Comparison of ENCODE assay signal across 22 cellular contexts in genomic region chr5:140988036-140988997, GRCh38. TPM values are rescaled to one million over a fixed set of nuclear protein-coding genes. Genes with fewer than 3 reads are reported as not detected.
DNase-seq lines count a peak whose midpoint lies in the region; ATAC-seq and TF ChIP-seq lines count a peak whose summit lies in the region.
"Had no signal": no experiment of that assay in that cellular context is flagged by ENCODE, and none has a peak within 500 bp of the region (broad histone marks: within the 10 kb centered on the region; RNA-seq: fewer than 3 reads in every experiment).

No MANE protein-coding gene starts in this region.

- peaks cover 3% of the 10 kb centered on the region for H3K27me3 Mint-ChIP-seq in neural progenitor cell (ENCODE audit: insufficient read depth, low read depth)
- H3K27me3 Mint-ChIP-seq: CD4-positive, CD25-positive, alpha-beta regulatory T cell had no signal

- H3K79me2 ChIP-seq in hepatocyte (no peaks in the 10 kb centered on the region), neural progenitor cell (ENCODE audit: low read depth) (no peaks in the 10 kb centered on the region)

- TF ChIP-seq CTCF in hepatocyte (IDR thresholded peaks at IDR 0.05; ENCODE audit: poor library complexity) = no peak
- no peak for TF ChIP-seq CTCF in neural progenitor cell (IDR thresholded peaks at IDR 0.05)
- TF ChIP-seq CTCF in prostate gland (IDR thresholded peaks at IDR 0.05) = no peak

- no peak overlapping the region for H3K9ac ChIP-seq in HUES64 (ENCODE audit: low read depth, low read length)
- no peak overlapping the region for H3K9ac ChIP-seq in neural progenitor cell

- H3K9me2 ChIP-seq in hepatocyte (replicated peaks; ENCODE audit: insufficient read depth) = no peaks in the 10 kb centered on the region

- H3K4me3 ChIP-seq in HUES64 (ENCODE audit: low read length) (no peak overlapping the region), hepatocyte (no peak overlapping the region), neural progenitor cell (no peak overlapping the region), prostate gland (no peak overlapping the region)
- H3K4me3 ChIP-seq: HAP-1, ovary, testis had no signal

- no peak for ATAC-seq in HG03108 (IDR thresholded peaks at IDR 0.05; ENCODE audit: unreplicated experiment)
- no peak for ATAC-seq in GM18520 (IDR thresholded peaks at IDR 0.05; ENCODE audit: unreplicated experiment)
- ATAC-seq: Right ventricle myocardium inferior; stimulated activated effector memory CD8-positive, alpha-beta T cell treated with anti-CD3 and anti-CD28 coated beads, Interleukin-12 subunit alpha, Interleukin-12 subunit beta, amount 100 ng/mL, for 72 hours had no signal

- no peaks in the 10 kb centered on the region; the same call in 1 of the 2 replicates for H3K36me3 ChIP-seq in HUES64 (ENCODE audit: insufficient read depth, low read length)
- H3K36me3 ChIP-seq in hepatocyte (replicated peaks; ENCODE audit: insufficient read depth, low read depth) = no peaks in the 10 kb centered on the region
- no peaks in the 10 kb centered on the region for H3K36me3 ChIP-seq in neural progenitor cell
- no peaks in the 10 kb centered on the region for H3K36me3 ChIP-seq in prostate gland
- H3K36me3 ChIP-seq: brain microvascular endothelial cell, HAP-1, ovary had no signal

- no peak overlapping the region for H3K4me3 Mint-ChIP-seq in neural progenitor cell
- H3K4me3 Mint-ChIP-seq: CD4-positive, CD25-positive, alpha-beta regulatory T cell; immature natural killer cell; naive B cell; stimulated activated effector memory CD8-positive, alpha-beta T cell treated with anti-CD3 and anti-CD28 coated beads, Interleukin-12 subunit alpha, Interleukin-12 subunit beta, amount 100 ng/mL, for 72 hours had no signal

- H3K9me3 Mint-ChIP-seq in neural progenitor cell = no peaks in the 10 kb centered on the region
- H3K9me3 Mint-ChIP-seq: stimulated activated effector memory CD8-positive, alpha-beta T cell treated with anti-CD3 and anti-CD28 coated beads, Interleukin-12 subunit alpha, Interleukin-12 subunit beta, amount 100 ng/mL, for 72 hours had no signal

- peaks cover 2% of the 10 kb centered on the region for H3K36me3 Mint-ChIP-seq in neural progenitor cell
- H3K36me3 Mint-ChIP-seq: CD4-positive, CD25-positive, alpha-beta regulatory T cell; immature natural killer cell; naive B cell; stimulated activated effector memory CD8-positive, alpha-beta T cell treated with anti-CD3 and anti-CD28 coated beads, Interleukin-12 subunit alpha, Interleukin-12 subunit beta, amount 100 ng/mL, for 72 hours had no signal

- no peaks in the 10 kb centered on the region for H3K9me3 ChIP-seq in HUES64 (ENCODE audit: insufficient read depth, low read depth, low read length)
- H3K9me3 ChIP-seq in hepatocyte (ENCODE audit: low read depth) = no peaks in the 10 kb centered on the region
- no peaks in the 10 kb centered on the region for H3K9me3 ChIP-seq in neural progenitor cell (ENCODE audit: low read depth)
- H3K9me3 ChIP-seq in prostate gland = no peaks in the 10 kb centered on the region
- H3K9me3 ChIP-seq: HAP-1, ovary, testis had no signal

- DNase-seq in ELF-1 (ENCODE audit: low read depth, low spot score) (peak; percentile 64), hepatocyte (ENCODE audit: low spot score) (peak; percentile 43), neural progenitor cell (ENCODE audit: low spot score) (no peak), prostate gland (ENCODE audit: low spot score) (no peak)
- DNase-seq: activated CD8-positive, alpha-beta memory T cell treated with anti-CD3 and anti-CD28 coated beads, Interleukin-2, amount 50 U/mL, for 48 hours; activated gamma-delta T cell; brain microvascular endothelial cell; CD4-positive, CD25-positive, alpha-beta regulatory T cell; immature natural killer cell; naive B cell; NCI-H1105; NCI-H2081 treated with DMSO at 0.1 percent for 48 hours; NCI-H524 treated with DMSO at 0.1 percent for 48 hours; ovary; testis had no signal

- 66% methylated on average over 10 of the region's 11 CpGs for whole genome bisulfite sequencing in HUES64
- 48% methylated on average over 11 of the region's 11 CpGs for WGBS in hepatocyte (ENCODE audit: low lambda C conversion rate, missing lambda C conversion rate)
- WGBS in prostate gland = 60% methylated on average over 11 of the region's 11 CpGs

- H3F3A ChIP-seq in neural progenitor cell (ENCODE audit: low read depth) = peaks cover 44% of the 10 kb centered on the region

- H2AFZ ChIP-seq in hepatocyte (no peak overlapping the region), neural progenitor cell (replicated peaks) (no peak overlapping the region)

- intact Hi-C loops in prostate gland (cut with DNase I) = no loop called here

- H3K27me3 ChIP-seq in HUES64 (ENCODE audit: insufficient read depth, low read length) = no peaks in the 10 kb centered on the region
- no peaks in the 10 kb centered on the region for H3K27me3 ChIP-seq in hepatocyte
- H3K27me3 ChIP-seq in neural progenitor cell = peaks cover 15% of the 10 kb centered on the region
- H3K27me3 ChIP-seq in prostate gland (replicated peaks; ENCODE audit: insufficient read depth) = no peaks in the 10 kb centered on the region
- H3K27me3 ChIP-seq: brain microvascular endothelial cell, ovary, testis had no signal

- H3K27ac Mint-ChIP-seq in neural progenitor cell = no peak overlapping the region
- H3K27ac Mint-ChIP-seq: CD4-positive, CD25-positive, alpha-beta regulatory T cell; immature natural killer cell; naive B cell; stimulated activated effector memory CD8-positive, alpha-beta T cell treated with anti-CD3 and anti-CD28 coated beads, Interleukin-12 subunit alpha, Interleukin-12 subunit beta, amount 100 ng/mL, for 72 hours had no signal

- H3K4me2 ChIP-seq in hepatocyte (peak overlapping the region; percentile 56), neural progenitor cell (peak overlapping the region; percentile 25)

- no peaks in the 10 kb centered on the region for H4K20me1 ChIP-seq in hepatocyte (ENCODE audit: insufficient read depth, poor library complexity, severe bottlenecking)
- H4K20me1 ChIP-seq in neural progenitor cell (ENCODE audit: low read depth) = peaks cover 40% of the 10 kb centered on the region

- peaks cover 53% of the 10 kb centered on the region for H3K4me1 Mint-ChIP-seq in neural progenitor cell
- H3K4me1 Mint-ChIP-seq: CD4-positive, CD25-positive, alpha-beta regulatory T cell; immature natural killer cell; naive B cell; stimulated activated effector memory CD8-positive, alpha-beta T cell treated with anti-CD3 and anti-CD28 coated beads, Interleukin-12 subunit alpha, Interleukin-12 subunit beta, amount 100 ng/mL, for 72 hours had no signal

- H3K27ac ChIP-seq in HUES64 (ENCODE audit: low read depth, low read length) (peak overlapping the region; percentile 15; the same call in 1 of the 2 replicates), hepatocyte (peak overlapping the region; percentile 69), neural progenitor cell (no peak overlapping the region), prostate gland (no peak overlapping the region)
- H3K27ac ChIP-seq: brain microvascular endothelial cell, ovary, testis had no signal

- peaks cover 61% of the 10 kb centered on the region for H3K4me1 ChIP-seq in HUES64 (ENCODE audit: insufficient read depth, low read length)
- peaks cover 17% of the 10 kb centered on the region for H3K4me1 ChIP-seq in hepatocyte (ENCODE audit: insufficient read depth)
- H3K4me1 ChIP-seq in neural progenitor cell = peaks cover 50% of the 10 kb centered on the region
- no peaks in the 10 kb centered on the region for H3K4me1 ChIP-seq in prostate gland (replicated peaks)
- H3K4me1 ChIP-seq: testis had no signal

- no peak for TF ChIP-seq POLR2A in prostate gland (IDR thresholded peaks at IDR 0.05)

RNA-seq across cellular contexts. Expression of gene PCDHAC2, which starts 22.0 kb away (rescaled TPM):
- 2.9 TPM for polyA plus RNA-seq in HUES64 (2013, experiment 1 of 2)
- 3.0 TPM for polyA plus RNA-seq in HUES64 (2013, experiment 2 of 2)
- 6.8 and 11.3 TPM in 2 replicates for total RNA-seq in hepatocyte
- 5.4 and 6.4 TPM in 2 replicates for polyA plus RNA-seq in hepatocyte
- total RNA-seq in neural progenitor cell (ENCODE audit: low replicate concordance) = 1.9 and 2.5 TPM in 2 replicates
- 10 to 100 TPM in 1 of 2 donors, 1 to 10 TPM in 1; 6.8 to 11.6 TPM for total RNA-seq in prostate gland
- total RNA-seq: CD4-positive, CD25-positive, alpha-beta regulatory T cell; T-helper 1 cell treated with Interleukin-12 subunit alpha and Interleukin-12 subunit beta and Interleukin-4 antibody, amounts not matched to agents 30 ng/mL and 1 ng/mL, for 36 hours had no signal
- polyA plus RNA-seq: CD4-positive, CD25-positive, alpha-beta regulatory T cell; immature natural killer cell had no signal

Comparison
In these comparisons a context has a peak if more than half of its experiments do, and no peak if none do; other contexts are left out.
1. DNase-seq: peak in ELF-1 (single experiment) and hepatocyte (single experiment); none in neural progenitor cell (single experiment) and prostate gland (single experiment).
2. H3K27ac ChIP-seq: peak in HUES64 (single experiment) and hepatocyte (single experiment); none in neural progenitor cell (single experiment) and prostate gland (0 of 2).